ENCODE assay signal across 16 cellular contexts in genomic region chr5:158198636-158199035, GRCh38.
DNase-seq lines count a peak whose midpoint lies in the region; ATAC-seq and TF ChIP-seq lines count a peak whose summit lies in the region.
"Had no signal": no experiment of that assay in that cellular context is flagged by ENCODE, and none has a peak within 500 bp of the region (broad histone marks: within the 10 kb centered on the region; RNA-seq: fewer than 3 reads in every experiment).

No MANE protein-coding gene starts in this region.

- DNase-seq in DMS79 (lab: John Stamatoyannopoulos, UW) = peak; percentile 46
- peak; percentile 58 for DNase-seq in GM19240 (ENCODE audit: insufficient read length, low spot score)
- no peak for DNase-seq in HuH-7 (ENCODE audit: low spot score)
- DNase-seq in gastrocnemius medialis = no peak
- no peak for DNase-seq in PC-9
- no peak for DNase-seq in T-helper 9 cell
- DNase-seq: activated naive CD4-positive, alpha-beta T cell treated with anti-CD3 and anti-CD28 coated beads for 36 hours; effector CD4-positive, alpha-beta T cell; NCI-H82; nephron progenitor cell; stimulated activated CD4-positive, alpha-beta T cell treated with anti-CD3 and anti-CD28 coated beads, Interleukin-1b, Interleukin-23, amount 100 ng/mL, for 48 hours had no signal

- peak; percentile 92 for ATAC-seq in HG02763 (IDR thresholded peaks at IDR 0.05; ENCODE audit: unreplicated experiment)
- peak; percentile 92 for ATAC-seq in HG03565 (IDR thresholded peaks at IDR 0.05; ENCODE audit: unreplicated experiment)
- no peak for ATAC-seq in gastrocnemius medialis

- in situ Hi-C loops in gastrocnemius medialis (cut with MboI; ENCODE audit: low sequenced_read_pairs in 4 of 4) = no loop called here

- POLR2A ChIA-PET in PC-9 (lab: Charles Lee; ENCODE audit: unreplicated experiment) = no interaction called here

- no peak for TF ChIP-seq POLR2A in gastrocnemius medialis (IDR thresholded peaks at IDR 0.05)

- no peak overlapping the region for H3K4me2 ChIP-seq in PC-9
- H3K4me2 ChIP-seq: KMS-11 had no signal

- no peaks in the 10 kb centered on the region for H3K9me2 ChIP-seq in PC-9 (ENCODE audit: insufficient read depth)

- no peaks in the 10 kb centered on the region for H3F3A ChIP-seq in PC-9 (ENCODE audit: insufficient read depth, low read depth)

- H3K27me3 ChIP-seq in gastrocnemius medialis (no peaks in the 10 kb centered on the region), PC-9 (ENCODE audit: insufficient read depth, low read depth) (peaks cover 20% of the 10 kb centered on the region)

- H3K36me3 ChIP-seq in gastrocnemius medialis = no peaks in the 10 kb centered on the region
- H3K36me3 ChIP-seq in PC-9 (ENCODE audit: low read depth) = no peaks in the 10 kb centered on the region
- H3K36me3 ChIP-seq: thoracic aorta had no signal

- CTCF ChIA-PET in PC-9 (lab: Charles Lee) = no interaction called here

- no peaks in the 10 kb centered on the region for H4K20me1 ChIP-seq in PC-9 (ENCODE audit: insufficient read depth)

- H3K4me1 ChIP-seq in gastrocnemius medialis (no peaks in the 10 kb centered on the region), PC-9 (replicated peaks; ENCODE audit: insufficient read depth) (no peaks in the 10 kb centered on the region)

- TF ChIP-seq CTCF in gastrocnemius medialis (IDR thresholded peaks at IDR 0.05 in 4 of 5, conservative IDR thresholded peaks at IDR 0.05 in 1 of 5) = no peak
- no peak for TF ChIP-seq CTCF in PC-9 (conservative IDR thresholded peaks at IDR 0.05)

- no peaks in the 10 kb centered on the region for H3K9me3 ChIP-seq in gastrocnemius medialis
- H3K9me3 ChIP-seq in PC-9 (ENCODE audit: insufficient read depth, low read depth) = no peaks in the 10 kb centered on the region
- H3K9me3 ChIP-seq: thoracic aorta had no signal

- H3K27ac ChIP-seq in gastrocnemius medialis (no peak overlapping the region), PC-9 (no peak overlapping the region)
- H3K27ac ChIP-seq: KMS-11, thoracic aorta, VCaP had no signal

- intact Hi-C loops in gastrocnemius medialis (cut with DNase I; ENCODE audit: low total_unique reads) = no loop called here
- intact Hi-C loops in PC-9 (cut with micrococcal nuclease; ENCODE audit: unreplicated experiment) = no loop called here

- no peaks in the 10 kb centered on the region for H3K79me2 ChIP-seq in PC-9 (ENCODE audit: low read depth)

- BruUV-seq in PC-9 (replicated peaks; lab: Mats Ljungman, UMichigan) = no TSS peak

- H2AFZ ChIP-seq in PC-9 = no peak overlapping the region

- no peak overlapping the region for H3K4me3 ChIP-seq in gastrocnemius medialis
- no peak overlapping the region for H3K4me3 ChIP-seq in PC-9
- H3K4me3 ChIP-seq: thoracic aorta had no signal

Comparison
In these comparisons a context has a peak if more than half of its experiments do, and no peak if none do; other contexts are left out.
1. DNase-seq: peak in DMS79 (single experiment) and GM19240 (single experiment); none in HuH-7 (single experiment), gastrocnemius medialis (0 of 2), PC-9 (0 of 2) and T-helper 9 cell (single experiment).
2. ATAC-seq: peak in HG02763 (single experiment) and HG03565 (single experiment); none in gastrocnemius medialis (0 of 2).